ENCODE assay signal across 18 cellular contexts in genomic region chr9:9215050-9215449, GRCh38.
"Had no signal": no experiment of that assay in that cellular context is flagged by ENCODE, and none has a peak within 500 bp of the region (broad histone marks: within the 10 kb centered on the region; RNA-seq: fewer than 3 reads in every experiment).

No MANE protein-coding gene starts in this region.

- H3K27ac ChIP-seq: coronary artery, heart right ventricle, lower lobe of right lung, psoas muscle, sigmoid colon, stomach, thoracic aorta, transverse colon had no signal

- H3K27me3 ChIP-seq: heart right ventricle, sigmoid colon, stomach, transverse colon had no signal

- FAIRE-seq: endothelial cell of umbilical vein, frontal cortex, small intestine had no signal

- H3K9me3 ChIP-seq: lower lobe of right lung, psoas muscle, sigmoid colon, stomach, transverse colon had no signal

- DNase-seq: effector CD4-positive, alpha-beta T cell; endodermal cell; heart right ventricle; islet precursor cell; lower lobe of right lung; psoas muscle; sigmoid colon; small intestine; stimulated activated CD4-positive, alpha-beta T cell treated with anti-CD3 and anti-CD28 coated beads, Interleukin-12 subunit alpha, Interleukin-12 subunit beta, amount 100 ng/mL, for 4 hours; stimulated activated naive CD4-positive, alpha-beta T cell; stomach; substantia nigra; transverse colon had no signal

- H3K4me3 ChIP-seq: coronary artery, heart right ventricle, lower lobe of right lung, psoas muscle, sigmoid colon, stomach, thoracic aorta, transverse colon had no signal

- H3K36me3 ChIP-seq: heart right ventricle, lower lobe of right lung, sigmoid colon, stomach, thoracic aorta, transverse colon had no signal

- ATAC-seq: heart right ventricle, left lobe of liver, lower lobe of right lung, psoas muscle had no signal

- H3K4me1 ChIP-seq: heart right ventricle, lower lobe of right lung, psoas muscle, sigmoid colon, stomach, transverse colon had no signal
